ENCODE assay signal across 12 cellular contexts in genomic region chr2:14516844-14517243, GRCh38.
DNase-seq lines count a peak whose midpoint lies in the region; ATAC-seq and TF ChIP-seq lines count a peak whose summit lies in the region.
"Had no signal": no experiment of that assay in that cellular context is flagged by ENCODE, and none has a peak within 500 bp of the region (broad histone marks: within the 10 kb centered on the region; RNA-seq: fewer than 3 reads in every experiment).

No MANE protein-coding gene starts in this region.

- POLR2A ChIA-PET in activated CD4-positive, alpha-beta memory T cell treated with anti-CD3 and anti-CD28 coated beads for 36 hours (lab: Charles Lee) = no interaction called here

- H2AFZ ChIP-seq in OCI-LY3 (ENCODE audit: low read depth, low read length) (no peak overlapping the region), fibroblast of lung (ENCODE audit: low read length) (no peak overlapping the region)

- peak; percentile 70 for DNase-seq in AG09309 (ENCODE audit: low read depth)
- peak; percentile 98 for DNase-seq in HCEC 1CT
- peak; percentile 83 to 96 for DNase-seq in fibroblast of lung (ENCODE audit: low read depth in 2 of 2)
- DNase-seq in activated CD4-positive, alpha-beta memory T cell treated with anti-CD3 and anti-CD28 coated beads for 36 hours = no peak
- no peak for DNase-seq in middle frontal gyrus (ENCODE audit: extremely low spot score, low spot score)
- no peak for DNase-seq in DMS79 (lab: John Stamatoyannopoulos, UW)
- DNase-seq: activated CD4-positive, alpha-beta memory T cell treated with anti-CD3 and anti-CD28 coated beads, Interleukin-2, amount 10 ng/mL, durations not matched to agents 7 days and 5 days; foreskin melanocyte had no signal

- H3K4me1 Mint-ChIP-seq in activated CD4-positive, alpha-beta memory T cell treated with anti-CD3 and anti-CD28 coated beads for 36 hours (ENCODE audit: low read depth) = no peaks in the 10 kb centered on the region
- H3K4me1 Mint-ChIP-seq: activated CD4-positive, alpha-beta memory T cell treated with anti-CD3 and anti-CD28 coated beads, Interleukin-2, amount 10 ng/mL, durations not matched to agents 7 days and 5 days; CD14-positive monocyte had no signal

- H3K27ac ChIP-seq in OCI-LY3 (ENCODE audit: low read length) (peak overlapping the region; percentile 56), fibroblast of lung (ENCODE audit: insufficient read depth, low read length) (no peak overlapping the region)

- H3K9me3 ChIP-seq in OCI-LY3 (ENCODE audit: insufficient read depth, low read length) (no peaks in the 10 kb centered on the region), fibroblast of lung (ENCODE audit: control insufficient read depth, insufficient read depth, low read depth, low read length) (no peaks in the 10 kb centered on the region)

- no peak for ATAC-seq in GM18498 (IDR thresholded peaks at IDR 0.05; ENCODE audit: unreplicated experiment)

- H3K36me3 ChIP-seq in OCI-LY3 (replicated peaks; ENCODE audit: low read depth, low read length) = no peaks in the 10 kb centered on the region
- H3K36me3 ChIP-seq in fibroblast of lung (ENCODE audit: control insufficient read depth, insufficient read depth, low read length) = no peaks in the 10 kb centered on the region

- H3K4me1 ChIP-seq in OCI-LY3 (ENCODE audit: low read length) (peaks cover 34% of the 10 kb centered on the region), fibroblast of lung (ENCODE audit: control insufficient read depth, extremely low read depth, insufficient read depth, low read length) (peaks cover 4% of the 10 kb centered on the region)

- no peaks in the 10 kb centered on the region for H3K36me3 Mint-ChIP-seq in activated CD4-positive, alpha-beta memory T cell treated with anti-CD3 and anti-CD28 coated beads for 36 hours
- H3K36me3 Mint-ChIP-seq: CD14-positive monocyte had no signal

- no peaks in the 10 kb centered on the region for H3K9me3 Mint-ChIP-seq in activated CD4-positive, alpha-beta memory T cell treated with anti-CD3 and anti-CD28 coated beads for 36 hours
- H3K9me3 Mint-ChIP-seq: stimulated activated naive CD8-positive, alpha-beta T cell treated with anti-CD3 and anti-CD28 coated beads, Interleukin-15, Interleukin-2, amounts not matched to agents 100 ng/mL and 50 ng/mL, for 24 hours had no signal

- H3K27me3 ChIP-seq in OCI-LY3 (ENCODE audit: low read depth, low read length) = no peaks in the 10 kb centered on the region
- no peaks in the 10 kb centered on the region for H3K27me3 ChIP-seq in fibroblast of lung (ENCODE audit: control insufficient read depth, insufficient read depth, low read length)

- no peak overlapping the region for H3K4me3 ChIP-seq in AG09309 (ENCODE audit: control insufficient read depth, low read depth, low read length)
- H3K4me3 ChIP-seq in OCI-LY3 (ENCODE audit: low read length) = no peak overlapping the region
- H3K4me3 ChIP-seq in fibroblast of lung (replicated peaks in 1 of 4; ENCODE audit: control extremely low read depth in 1 of 4, insufficient read depth in 1 of 4, low read depth in 3 of 4, low read length in 4 of 4) = no peak overlapping the region

- no peaks in the 10 kb centered on the region for H3K27me3 Mint-ChIP-seq in activated CD4-positive, alpha-beta memory T cell treated with anti-CD3 and anti-CD28 coated beads for 36 hours
- H3K27me3 Mint-ChIP-seq: activated CD4-positive, alpha-beta memory T cell treated with anti-CD3 and anti-CD28 coated beads, Interleukin-2, amount 10 ng/mL, durations not matched to agents 7 days and 5 days; stimulated activated naive CD8-positive, alpha-beta T cell treated with anti-CD3 and anti-CD28 coated beads, Interleukin-15, Interleukin-2, amounts not matched to agents 100 ng/mL and 50 ng/mL, for 24 hours had no signal

- H3K4me3 Mint-ChIP-seq in activated CD4-positive, alpha-beta memory T cell treated with anti-CD3 and anti-CD28 coated beads for 36 hours = no peak overlapping the region
- H3K4me3 Mint-ChIP-seq: activated CD4-positive, alpha-beta memory T cell treated with anti-CD3 and anti-CD28 coated beads, Interleukin-2, amount 10 ng/mL, durations not matched to agents 7 days and 5 days; CD14-positive monocyte; stimulated activated naive CD8-positive, alpha-beta T cell treated with anti-CD3 and anti-CD28 coated beads, Interleukin-15, Interleukin-2, amounts not matched to agents 100 ng/mL and 50 ng/mL, for 24 hours had no signal

- TF ChIP-seq CTCF in AG09309 (IDR thresholded peaks at IDR 0.05; ENCODE audit: control insufficient read depth, insufficient read depth, low read depth, low read length, missing control alignments) = no peak
- TF ChIP-seq CTCF in OCI-LY3 (IDR thresholded peaks at IDR 0.05; ENCODE audit: low read depth, low read length) = no peak
- TF ChIP-seq CTCF in fibroblast of lung (conservative IDR thresholded peaks at IDR 0.05 in 1 of 2, IDR thresholded peaks at IDR 0.05 in 1 of 2; ENCODE audit: low read depth in 1 of 2, low read length in 2 of 2) = no peak

- CTCF ChIA-PET in activated CD4-positive, alpha-beta memory T cell treated with anti-CD3 and anti-CD28 coated beads for 36 hours (lab: Charles Lee) = no interaction called here

- H3K9ac ChIP-seq in OCI-LY3 (ENCODE audit: low read length) (no peak overlapping the region), fibroblast of lung (ENCODE audit: insufficient read depth, low read length) (no peak overlapping the region)

- H3K27ac Mint-ChIP-seq in activated CD4-positive, alpha-beta memory T cell treated with anti-CD3 and anti-CD28 coated beads for 36 hours = no peak overlapping the region
- H3K27ac Mint-ChIP-seq: activated CD4-positive, alpha-beta memory T cell treated with anti-CD3 and anti-CD28 coated beads, Interleukin-2, amount 10 ng/mL, durations not matched to agents 7 days and 5 days; stimulated activated naive CD8-positive, alpha-beta T cell treated with anti-CD3 and anti-CD28 coated beads, Interleukin-15, Interleukin-2, amounts not matched to agents 100 ng/mL and 50 ng/mL, for 24 hours had no signal

- H3K79me2 ChIP-seq in OCI-LY3 (ENCODE audit: low read length) = no peaks in the 10 kb centered on the region
- no peaks in the 10 kb centered on the region for H3K79me2 ChIP-seq in fibroblast of lung (ENCODE audit: control insufficient read depth, insufficient read depth, low read length)

- intact Hi-C loops in activated CD4-positive, alpha-beta memory T cell treated with anti-CD3 and anti-CD28 coated beads for 36 hours (cut with micrococcal nuclease) = no loop called here

- H3K4me2 ChIP-seq in OCI-LY3 (ENCODE audit: low read length) = peak overlapping the region; percentile 48
- H3K4me2 ChIP-seq in fibroblast of lung (ENCODE audit: extremely low read depth, insufficient read depth, low read length) = no peak overlapping the region

- H4K20me1 ChIP-seq in OCI-LY3 (ENCODE audit: insufficient read depth, low read length) (no peaks in the 10 kb centered on the region), fibroblast of lung (ENCODE audit: control insufficient read depth, extremely low read depth, insufficient read depth, low read length) (no peaks in the 10 kb centered on the region)

Comparison
In these comparisons a context has a peak if more than half of its experiments do, and no peak if none do; other contexts are left out.
1. DNase-seq: peak in AG09309 (single experiment), HCEC 1CT (single experiment) and fibroblast of lung (2 of 2); none in activated CD4-positive, alpha-beta memory T cell treated with anti-CD3 and anti-CD28 coated beads for 36 hours (single experiment), middle frontal gyrus (single experiment) and DMS79 (single experiment).